12 cellular contexts compared by ENCODE assay signal in the genomic region with DNA sequence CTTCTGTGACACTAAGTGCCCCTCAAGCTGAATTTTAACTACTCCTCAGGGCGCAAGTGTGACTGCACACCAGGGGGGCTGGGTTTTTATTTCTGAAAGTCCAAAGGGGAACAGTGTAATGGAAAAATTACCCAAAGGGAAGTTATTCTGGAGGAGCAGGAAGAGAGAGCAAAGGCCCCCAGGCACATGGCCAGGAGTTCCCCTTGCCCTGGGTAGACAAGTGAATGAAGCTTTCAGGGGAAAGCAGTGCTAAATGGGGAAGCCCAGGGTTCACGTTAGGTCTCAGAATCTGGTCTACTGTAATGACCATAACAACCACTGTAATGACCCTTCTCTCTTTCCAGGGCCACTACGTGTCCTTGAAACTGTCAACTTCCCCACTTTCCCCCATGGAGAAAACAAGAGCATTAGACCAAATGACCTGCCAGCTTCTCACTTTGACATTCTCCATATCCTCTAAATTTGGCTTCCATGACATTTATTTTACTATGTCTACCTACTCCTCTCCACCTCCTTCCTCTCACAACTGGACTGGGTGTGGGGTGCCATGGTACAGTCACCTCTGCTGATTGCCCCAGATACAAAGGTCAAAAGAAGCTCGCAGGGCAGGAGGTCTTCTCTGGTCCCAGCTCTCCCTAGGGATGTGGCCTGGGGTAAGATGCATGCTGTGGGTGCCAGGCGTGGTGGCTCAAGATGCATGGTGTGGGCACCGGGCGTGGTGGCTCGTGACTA. TPM values are rescaled to one million over a fixed set of nuclear protein-coding genes. Genes with fewer than 3 reads are reported as not detected.
DNase-seq lines count a peak whose midpoint lies in the region; ATAC-seq and TF ChIP-seq lines count a peak whose summit lies in the region.
"Had no signal": no experiment of that assay in that cellular context is flagged by ENCODE, and none has a peak within 500 bp of the region (broad histone marks: within the 10 kb centered on the region; RNA-seq: fewer than 3 reads in every experiment).

No MANE protein-coding gene starts in this region.

- no peaks in the 10 kb centered on the region for H3K36me3 ChIP-seq in Loucy (ENCODE audit: insufficient read depth, low read length)
- H3K36me3 ChIP-seq in tibial artery = no peaks in the 10 kb centered on the region
- no peaks in the 10 kb centered on the region for H3K36me3 ChIP-seq in SK-N-SH (replicated peaks in 1 of 2; ENCODE audit: control insufficient read depth in 1 of 2, insufficient read depth in 2 of 2, low read length in 1 of 2)
- no peaks in the 10 kb centered on the region for H3K36me3 ChIP-seq in ovary
- H3K36me3 ChIP-seq: cardiac muscle cell had no signal

- H3K27ac ChIP-seq in tibial artery (no peak overlapping the region), RWPE1 (no peak overlapping the region), SK-N-SH (ENCODE audit: low read depth in 2 of 2, low read length in 1 of 2) (no peak overlapping the region), ovary (no peak overlapping the region)
- H3K27ac ChIP-seq: cardiac muscle cell, foreskin keratinocyte had no signal

- no peak overlapping the region for H3K9ac ChIP-seq in Loucy (ENCODE audit: low read depth, low read length, poor library complexity, severe bottlenecking)
- H3K9ac ChIP-seq in SK-N-SH = no peak overlapping the region

- intact Hi-C loops in left cardiac atrium (cut with DNase I) = no loop called here
- intact Hi-C loops in tibial artery (cut with DNase I; ENCODE audit: low total_unique reads) = no loop called here
- intact Hi-C loops in ovary (cut with DNase I) = no loop called here

- no peaks in the 10 kb centered on the region for H3F3A ChIP-seq in Loucy (ENCODE audit: low read depth)
- no peaks in the 10 kb centered on the region for H3F3A ChIP-seq in SK-N-SH (replicated peaks; ENCODE audit: insufficient read depth)

- H3K9me2 ChIP-seq in Loucy (replicated peaks; ENCODE audit: low read depth, low read length) (no peaks in the 10 kb centered on the region), SK-N-SH (no peaks in the 10 kb centered on the region)

- peak; percentile 82 for ATAC-seq in GM19463 (IDR thresholded peaks at IDR 0.05; ENCODE audit: unreplicated experiment)
- peak; percentile 66 to 88 for ATAC-seq in left cardiac atrium
- ATAC-seq: foreskin keratinocyte had no signal

- H2AFZ ChIP-seq in Loucy (ENCODE audit: low read length) (peak overlapping the region; percentile 42; the same call in 1 of the 2 replicates), SK-N-SH (ENCODE audit: low read depth) (no peak overlapping the region)

- WGBS in SK-N-SH (ENCODE audit: low lambda C conversion rate) = 56% methylated on average over 8 of the region's 8 CpGs
- WGBS in ovary, 3 donors = 73 to 82% (median 76%) methylated on average over 8 of the region's 8 CpGs

- H3K9me3 ChIP-seq in Loucy (ENCODE audit: insufficient read depth, low read depth, low read length) = no peaks in the 10 kb centered on the region
- no peaks in the 10 kb centered on the region for H3K9me3 ChIP-seq in tibial artery
- H3K9me3 ChIP-seq in SK-N-SH = no peaks in the 10 kb centered on the region
- H3K9me3 ChIP-seq in ovary = no peaks in the 10 kb centered on the region

- H3K27me3 ChIP-seq in Loucy (ENCODE audit: insufficient read depth, low read length, poor library complexity, severe bottlenecking) (no peaks in the 10 kb centered on the region), tibial artery (no peaks in the 10 kb centered on the region), SK-N-SH (ENCODE audit: insufficient read depth) (no peaks in the 10 kb centered on the region), ovary (no peaks in the 10 kb centered on the region)

- no peak for TF ChIP-seq CTCF in Loucy (conservative IDR thresholded peaks at IDR 0.05; ENCODE audit: low read length)
- TF ChIP-seq CTCF in tibial artery (IDR thresholded peaks at IDR 0.05) = no peak
- no peak for TF ChIP-seq CTCF in RWPE1 (conservative IDR thresholded peaks at IDR 0.05; ENCODE audit: low read depth)
- no peak for TF ChIP-seq CTCF in SK-N-SH (IDR thresholded peaks at IDR 0.05)
- TF ChIP-seq CTCF in ovary (IDR thresholded peaks at IDR 0.05) = no peak

- no peak for TF ChIP-seq POLR2A in ovary (IDR thresholded peaks at IDR 0.05)

- DNase-seq in left cardiac atrium = peak; percentile 53
- peak; percentile 58 to 75 for DNase-seq in tibial artery
- no peak for DNase-seq in RWPE1 (ENCODE audit: low spot score)
- DNase-seq in SK-N-SH = no peak
- no peak for DNase-seq in ovary
- DNase-seq: EL; foreskin keratinocyte; NCI-H1694; stimulated activated CD4-positive, alpha-beta T cell treated with anti-CD3 and anti-CD28 coated beads, Interleukin-15, amount 100 ng/mL, for 24 hours had no signal

- no peak for TF ChIP-seq RAD21 in SK-N-SH (IDR thresholded peaks at IDR 0.05; ENCODE audit: low read length)

- no peaks in the 10 kb centered on the region for H3K79me2 ChIP-seq in Loucy (ENCODE audit: insufficient read depth, low read length)
- H3K79me2 ChIP-seq in SK-N-SH (ENCODE audit: insufficient read depth) = no peaks in the 10 kb centered on the region

- H3K4me1 ChIP-seq in Loucy (ENCODE audit: insufficient read depth, low read length, poor library complexity, severe bottlenecking) (peaks cover 5% of the 10 kb centered on the region), tibial artery (no peaks in the 10 kb centered on the region), SK-N-SH (ENCODE audit: control insufficient read depth in 1 of 2, insufficient read depth in 2 of 2, low read depth in 1 of 2, low read length in 1 of 2) (peaks cover 0 to 6% of the 10 kb centered on the region in 2 experiments; a peak in 1 of 4 replicates), ovary (ENCODE audit: insufficient read depth) (no peaks in the 10 kb centered on the region)
- H3K4me1 ChIP-seq: foreskin keratinocyte had no signal

- H3K4me2 ChIP-seq in Loucy (ENCODE audit: low read depth, low read length, poor library complexity, severe bottlenecking) (no peak overlapping the region), SK-N-SH (no peak overlapping the region)

- POLR2A ChIA-PET in RWPE1 (lab: Yijun Ruan, JAX; ENCODE audit: low non-redundant PET) = no interaction called here
- POLR2A ChIA-PET in SK-N-SH (lab: Yijun Ruan, JAX) = no interaction called here

- TF ChIP-seq EP300 in SK-N-SH (IDR thresholded peaks at IDR 0.05; ENCODE audit: borderline replicate concordance in 1 of 2, low read depth in 1 of 2, low read length in 1 of 2) = no peak
- no peak for TF ChIP-seq EP300 in ovary (IDR thresholded peaks at IDR 0.05)

- H3K4me3 ChIP-seq in Loucy (ENCODE audit: low read length, poor library complexity, severe bottlenecking) = no peak overlapping the region
- no peak overlapping the region for H3K4me3 ChIP-seq in tibial artery
- H3K4me3 ChIP-seq in SK-N-SH (ENCODE audit: low read depth in 2 of 2, low read length in 1 of 2) = no peak overlapping the region
- no peak overlapping the region for H3K4me3 ChIP-seq in ovary
- H3K4me3 ChIP-seq: cardiac muscle cell had no signal

- H4K20me1 ChIP-seq in Loucy (ENCODE audit: insufficient read depth, low read length, poor library complexity, severe bottlenecking) (no peaks in the 10 kb centered on the region), SK-N-SH (ENCODE audit: insufficient read depth) (no peaks in the 10 kb centered on the region)

- CTCF ChIA-PET in RWPE1 (lab: Yijun Ruan, JAX) (interaction anchor here (0.7 kb wide), 1 partner anchor 1472 kb away, joined by 3 read pairs; no protein-coding TSS in a partner anchor), SK-N-SH (lab: Yijun Ruan, JAX) (interaction anchor here (0.8 to 4.8 kb wide), 2 partner anchors 13 to 21 kb away, joined by 3 to 30 read pairs; no protein-coding TSS in a partner anchor)

TF ChIP-seq in SK-N-SH, 30 proteins besides CTCF, POLR2A, EP300 and RAD21:
- TF ChIP-seq SIN3A (IDR thresholded peaks at IDR 0.05; ENCODE audit: borderline replicate concordance, low read depth, low read length) = no peak
- TF ChIP-seq, protein P1, sequence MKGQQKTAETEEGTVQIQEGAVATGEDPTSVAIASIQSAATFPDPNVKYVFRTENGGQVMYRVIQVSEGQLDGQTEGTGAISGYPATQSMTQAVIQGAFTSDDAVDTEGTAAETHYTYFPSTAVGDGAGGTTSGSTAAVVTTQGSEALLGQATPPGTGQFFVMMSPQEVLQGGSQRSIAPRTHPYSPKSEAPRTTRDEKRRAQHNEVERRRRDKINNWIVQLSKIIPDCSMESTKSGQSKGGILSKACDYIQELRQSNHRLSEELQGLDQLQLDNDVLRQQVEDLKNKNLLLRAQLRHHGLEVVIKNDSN (IDR thresholded peaks at IDR 0.05; ENCODE audit: borderline replicate concordance, low read depth) = no peak
- TF ChIP-seq, protein P2, sequence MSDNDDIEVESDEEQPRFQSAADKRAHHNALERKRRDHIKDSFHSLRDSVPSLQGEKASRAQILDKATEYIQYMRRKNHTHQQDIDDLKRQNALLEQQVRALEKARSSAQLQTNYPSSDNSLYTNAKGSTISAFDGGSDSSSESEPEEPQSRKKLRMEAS (IDR thresholded peaks at IDR 0.05; ENCODE audit: low read depth) = no peak
- TF ChIP-seq, protein P3, sequence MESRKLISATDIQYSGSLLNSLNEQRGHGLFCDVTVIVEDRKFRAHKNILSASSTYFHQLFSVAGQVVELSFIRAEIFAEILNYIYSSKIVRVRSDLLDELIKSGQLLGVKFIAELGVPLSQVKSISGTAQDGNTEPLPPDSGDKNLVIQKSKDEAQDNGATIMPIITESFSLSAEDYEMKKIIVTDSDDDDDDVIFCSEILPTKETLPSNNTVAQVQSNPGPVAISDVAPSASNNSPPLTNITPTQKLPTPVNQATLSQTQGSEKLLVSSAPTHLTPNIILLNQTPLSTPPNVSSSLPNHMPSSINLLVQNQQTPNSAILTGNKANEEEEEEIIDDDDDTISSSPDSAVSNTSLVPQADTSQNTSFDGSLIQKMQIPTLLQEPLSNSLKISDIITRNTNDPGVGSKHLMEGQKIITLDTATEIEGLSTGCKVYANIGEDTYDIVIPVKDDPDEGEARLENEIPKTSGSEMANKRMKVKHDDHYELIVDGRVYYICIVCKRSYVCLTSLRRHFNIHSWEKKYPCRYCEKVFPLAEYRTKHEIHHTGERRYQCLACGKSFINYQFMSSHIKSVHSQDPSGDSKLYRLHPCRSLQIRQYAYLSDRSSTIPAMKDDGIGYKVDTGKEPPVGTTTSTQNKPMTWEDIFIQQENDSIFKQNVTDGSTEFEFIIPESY (IDR thresholded peaks at IDR 0.05; ENCODE audit: borderline replicate concordance, low read depth) = no peak
- no peak for TF ChIP-seq MXI1 (IDR thresholded peaks at IDR 0.05; ENCODE audit: low read depth, low read length)

RNA-seq across cellular contexts. Expression of a gene that starts 34.1 kb away (rescaled TPM):
- total RNA-seq in left cardiac atrium (100 to 1,000 TPM; 153 to 204 TPM), ovary (100 to 1,000 TPM; 102 to 629 (median 300) TPM)
- polyA plus RNA-seq in SK-N-SH (2012; rRNA removed) (963 and 1,101 TPM in 2 replicates), ovary (100 to 1,000 TPM; 191 to 483 TPM)
- polyA plus RNA-seq in SK-N-SH (2012; cell fraction: cytosol; rRNA removed) = 657 and 848 TPM in 2 replicates
- 471 and 582 TPM in 2 replicates for polyA plus RNA-seq in SK-N-SH (2012; cell fraction: nucleus; rRNA removed)

Comparison
In these comparisons a context has a peak if more than half of its experiments do, and no peak if none do; other contexts are left out.
1. DNase-seq: peak in left cardiac atrium (single experiment) and tibial artery (2 of 2); none in RWPE1 (single experiment), SK-N-SH (single experiment) and ovary (0 of 5).